ENCODE assay signal across 9 cellular contexts in genomic region chr10:43348511-43349312, GRCh38. TPM values are rescaled to one million over a fixed set of nuclear protein-coding genes. Genes with fewer than 3 reads are reported as not detected.
DNase-seq lines count a peak whose midpoint lies in the region; ATAC-seq and TF ChIP-seq lines count a peak whose summit lies in the region.
"Had no signal": no experiment of that assay in that cellular context is flagged by ENCODE, and none has a peak within 500 bp of the region (broad histone marks: within the 10 kb centered on the region; RNA-seq: fewer than 3 reads in every experiment).

No MANE protein-coding gene starts in this region.

- H3K27me3 ChIP-seq in GM23338 (ENCODE audit: insufficient read depth) (no peaks in the 10 kb centered on the region), gastroesophageal sphincter (peaks cover 17% of the 10 kb centered on the region), ovary (no peaks in the 10 kb centered on the region), tibial nerve (peaks cover 0 to 10% of the 10 kb centered on the region in 2 donors)

- H3K36me3 ChIP-seq in GM23338 (ENCODE audit: insufficient read depth) (no peaks in the 10 kb centered on the region), gastroesophageal sphincter (no peaks in the 10 kb centered on the region), ovary (no peaks in the 10 kb centered on the region), tibial nerve (no peaks in the 10 kb centered on the region)

- H3K4me1 Mint-ChIP-seq in GM23338 = peaks cover 8% of the 10 kb centered on the region; the same call in 2 of the 3 replicates

- no peaks in the 10 kb centered on the region for H3K79me2 ChIP-seq in GM23338 (replicated peaks; ENCODE audit: insufficient read depth)

- H3K9me3 Mint-ChIP-seq in GM23338 = no peaks in the 10 kb centered on the region

- DNase-seq in GDM1 (lab: John Stamatoyannopoulos, UW) (peak; percentile 67), GM23338 (ENCODE audit: low spot score) (peak; percentile 91), Kasumi-1 (lab: John Stamatoyannopoulos, UW) (peak; percentile 97 to 99), SHP77 treated with DMSO at 0.1 percent for 48 hours (lab: John Stamatoyannopoulos, UW) (peak; percentile 63), ovary (peak; percentile 54 to 83 (median 74)), tibial nerve (ENCODE audit: low spot score in 2 of 2) (peak; percentile 71 to 87)
- peak; percentile 77 for DNase-seq in activated effector memory CD4-positive, alpha-beta T cell treated with Interleukin-2 at 50 U/mL for 16 hours

- peaks cover 2% of the 10 kb centered on the region for H3K27me3 Mint-ChIP-seq in GM23338 (ENCODE audit: insufficient read depth, low read depth, poor library complexity)

- no peak overlapping the region for H3K4me3 Mint-ChIP-seq in GM23338

- H2AFZ ChIP-seq in GM23338 = peak overlapping the region; percentile 30; the same call in 1 of the 2 replicates

- no peaks in the 10 kb centered on the region for H3F3A ChIP-seq in GM23338 (replicated peaks; ENCODE audit: low read depth)

- ATAC-seq in GM23338 (peak; percentile 98), gastroesophageal sphincter (peak; percentile 92)

- no peak for TF ChIP-seq EP300 in gastroesophageal sphincter (IDR thresholded peaks at IDR 0.05)
- no peak for TF ChIP-seq EP300 in ovary (IDR thresholded peaks at IDR 0.05)
- peak in 1 of 2 donors; percentile 14 for TF ChIP-seq EP300 in tibial nerve (IDR thresholded peaks at IDR 0.05)

- no peaks in the 10 kb centered on the region for H4K20me1 ChIP-seq in GM23338 (replicated peaks; ENCODE audit: insufficient read depth)

- no peak overlapping the region for H3K27ac Mint-ChIP-seq in GM23338

- H3K9me3 ChIP-seq in gastroesophageal sphincter = no peaks in the 10 kb centered on the region
- H3K9me3 ChIP-seq in ovary = no peaks in the 10 kb centered on the region
- no peaks in the 10 kb centered on the region for H3K9me3 ChIP-seq in tibial nerve

- intact Hi-C loops in ovary (cut with DNase I) = loop anchor here in 1 of 4 donors (10.0 kb wide), 1 partner anchor 54 kb away; no protein-coding TSS in a partner anchor

- TF ChIP-seq CTCF in GM23338 (conservative IDR thresholded peaks at IDR 0.05; ENCODE audit: low read depth in 2 of 2) = peak; percentile 95 to 97
- peak in 3 of 4 experiments; percentile 57 to 92 (median 81) for TF ChIP-seq CTCF in gastroesophageal sphincter (IDR thresholded peaks at IDR 0.05)
- peak; percentile 26 to 54 (median 48) for TF ChIP-seq CTCF in ovary (IDR thresholded peaks at IDR 0.05)
- peak; percentile 86 to 92 (median 88) for TF ChIP-seq CTCF in tibial nerve (IDR thresholded peaks at IDR 0.05)

- H3K9me2 ChIP-seq in GM23338 (ENCODE audit: insufficient read depth) = no peaks in the 10 kb centered on the region

- H3K36me3 Mint-ChIP-seq in GM23338 (ENCODE audit: low read depth) = no peaks in the 10 kb centered on the region

- WGBS in gastroesophageal sphincter (ENCODE audit: low coverage in 1 of 2), 2 donors = 26 to 61% methylated on average over 6 to 8 of the region's 13 CpGs
- 56 to 58% (median 56%) methylated on average over 13 of the region's 13 CpGs for WGBS in ovary, 3 donors
- WGBS in tibial nerve, 2 donors = 53 to 54% methylated on average over 13 of the region's 13 CpGs

- H3K4me1 ChIP-seq in GM23338 (ENCODE audit: insufficient read depth) (peaks cover 8% of the 10 kb centered on the region; the same call in 1 of the 2 replicates), gastroesophageal sphincter (peaks cover 0 to 5% (median 0%) of the 10 kb centered on the region in 3 donors), ovary (ENCODE audit: insufficient read depth) (no peaks in the 10 kb centered on the region), tibial nerve (peaks cover 0 to 12% (median 2%) of the 10 kb centered on the region in 4 donors)

- H3K27ac ChIP-seq in GM23338 (ENCODE audit: low read depth) (no peak overlapping the region), gastroesophageal sphincter (no peak overlapping the region), ovary (no peak overlapping the region), tibial nerve (no peak overlapping the region)

- TF ChIP-seq POLR2A in gastroesophageal sphincter (IDR thresholded peaks at IDR 0.05) (no peak), ovary (IDR thresholded peaks at IDR 0.05) (no peak), tibial nerve (IDR thresholded peaks at IDR 0.05) (no peak)

- H3K4me3 ChIP-seq in GM23338 (no peak overlapping the region), gastroesophageal sphincter (no peak overlapping the region), ovary (no peak overlapping the region), tibial nerve (no peak overlapping the region)

- no peak overlapping the region for H3K4me2 ChIP-seq in GM23338

TF ChIP-seq in GM23338, 12 proteins besides CTCF, POLR2A, EP300 and RAD21:
- TF ChIP-seq ZNF114 (CRISPR knock-in tag; IDR thresholded peaks at IDR 0.05) (0 out of 2 replicates have a peak, but pooled peaks have one; percentile 14), ZNF331 (CRISPR knock-in tag; IDR thresholded peaks at IDR 0.05; ENCODE audit: low read depth) (no peak), STAT1 (IDR thresholded peaks at IDR 0.05; ENCODE audit: unreplicated experiment) (no peak), JUNB (IDR thresholded peaks at IDR 0.05; ENCODE audit: unreplicated experiment) (no peak)

RNA-seq across cellular contexts. Expression of gene FXYD4, which starts 22.7 kb away (rescaled TPM):
- total RNA-seq in GM23338 (2014; rRNA removed; shearing (Covaris generic)) = not detected in 2 replicates
- not detected in 2 replicates for polyA plus RNA-seq in GM23338 (2016; fragmentation: Nextera tagmentation; extraction: Ambion mirVana)
- not detected for total RNA-seq in gastroesophageal sphincter
- not detected for total RNA-seq in ovary
- not detected for polyA plus RNA-seq in ovary
- not detected for total RNA-seq in tibial nerve
- polyA plus RNA-seq: urinary bladder had no signal
